19 cellular contexts compared by ENCODE assay signal in the genomic region with DNA sequence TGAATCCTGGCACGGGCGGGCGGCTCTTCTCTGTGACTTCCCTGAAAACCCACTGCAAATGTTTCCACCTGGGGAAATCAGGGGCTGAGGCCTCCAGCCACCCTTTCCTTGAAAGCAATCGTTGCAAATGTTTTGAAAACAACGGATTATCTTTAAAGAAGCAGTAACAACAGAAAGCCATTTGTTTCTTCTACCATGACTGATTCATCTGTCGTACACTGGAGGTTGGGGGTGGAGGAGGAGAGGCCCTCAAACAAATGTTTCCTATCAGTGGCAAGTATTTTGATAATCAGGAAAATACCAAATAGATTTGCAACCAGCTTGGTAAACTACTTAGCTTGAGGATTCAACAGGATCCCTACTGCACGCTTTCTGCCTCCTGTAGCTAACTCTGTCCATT.
DNase-seq lines count a peak whose midpoint lies in the region; ATAC-seq and TF ChIP-seq lines count a peak whose summit lies in the region.
"Had no signal": no experiment of that assay in that cellular context is flagged by ENCODE, and none has a peak within 500 bp of the region (broad histone marks: within the 10 kb centered on the region; RNA-seq: fewer than 3 reads in every experiment).

No MANE protein-coding gene starts in this region.

- H3K9me3 Mint-ChIP-seq in immature natural killer cell: no peaks in the 10 kb centered on the region
- H3K9me3 Mint-ChIP-seq: natural killer cell had no signal

- DNase-seq in AG20443 (ENCODE audit: low spot score): peak; percentile 30
- DNase-seq in SJCRH30: peak in 1 of 2 experiments; percentile 35
- DNase-seq in foreskin melanocyte: peak; percentile 51
- DNase-seq in foreskin keratinocyte: no peak
- no peak for DNase-seq in immature natural killer cell
- DNase-seq: activated CD4-positive, alpha-beta T cell treated with anti-CD3 and anti-CD28 coated beads for 4 hours; activated CD8-positive, alpha-beta memory T cell treated with anti-CD3 and anti-CD28 coated beads, Interleukin-2, amount 50 U/mL, for 4 hours; AML-193; body of pancreas; natural killer cell; NCI-H1694 treated with DMSO at 0.1 percent for 48 hours; OCI-M1; T-helper 9 cell had no signal

- H3K4me1 ChIP-seq in SJCRH30 (peaks cover 16% of the 10 kb centered on the region), rectal smooth muscle tissue (ENCODE audit: control insufficient read depth, insufficient read depth, low read length) (peaks cover 56% of the 10 kb centered on the region), foreskin keratinocyte (no peaks in the 10 kb centered on the region)
- H3K4me1 ChIP-seq: SJSA1 had no signal

- no peaks in the 10 kb centered on the region for H3K27me3 ChIP-seq in SJCRH30
- no peaks in the 10 kb centered on the region for H3K27me3 ChIP-seq in rectal smooth muscle tissue (ENCODE audit: control insufficient read depth, insufficient read depth, low read length)
- H3K27me3 ChIP-seq in foreskin keratinocyte: peaks cover 3% of the 10 kb centered on the region
- H3K27me3 ChIP-seq: body of pancreas, SJSA1 had no signal

- no peak overlapping the region for H3K4me3 Mint-ChIP-seq in immature natural killer cell
- H3K4me3 Mint-ChIP-seq: natural killer cell had no signal

- no peak overlapping the region for H3K9ac ChIP-seq in rectal smooth muscle tissue (ENCODE audit: low read length)

- H3K36me3 ChIP-seq in SJCRH30 (no peaks in the 10 kb centered on the region), rectal smooth muscle tissue (ENCODE audit: control insufficient read depth, insufficient read depth, low read length) (no peaks in the 10 kb centered on the region)
- H3K36me3 ChIP-seq: SJSA1 had no signal

- no peak overlapping the region for H3K27ac Mint-ChIP-seq in immature natural killer cell
- H3K27ac Mint-ChIP-seq: natural killer cell had no signal

- no peaks in the 10 kb centered on the region for H3K9me3 ChIP-seq in SJCRH30 (replicated peaks)
- H3K9me3 ChIP-seq: body of pancreas, SJSA1 had no signal

- ATAC-seq in foreskin keratinocyte (no peak), HG02759 (IDR thresholded peaks at IDR 0.05; ENCODE audit: unreplicated experiment) (no peak), HG02973 (IDR thresholded peaks at IDR 0.05; ENCODE audit: unreplicated experiment) (no peak)
- ATAC-seq: body of pancreas, HCT116, left lobe of liver, natural killer cell had no signal

- H3K27me3 Mint-ChIP-seq in immature natural killer cell (ENCODE audit: low read depth in 3 of 3): peaks cover 0 to 5% (median 0%) of the 10 kb centered on the region in 3 donors

- TF ChIP-seq CTCF in foreskin keratinocyte (conservative IDR thresholded peaks at IDR 0.05): no peak

- no peaks in the 10 kb centered on the region for H3K36me3 Mint-ChIP-seq in immature natural killer cell
- H3K36me3 Mint-ChIP-seq: natural killer cell had no signal

- peak overlapping the region; percentile 33 for H3K27ac ChIP-seq in SJCRH30
- peak overlapping the region; percentile 84 for H3K27ac ChIP-seq in rectal smooth muscle tissue (ENCODE audit: low read depth, low read length)
- H3K27ac ChIP-seq in foreskin keratinocyte: no peak overlapping the region
- H3K27ac ChIP-seq: body of pancreas, SJSA1 had no signal

- no peak overlapping the region for H3K4me3 ChIP-seq in SJCRH30
- no peak overlapping the region for H3K4me3 ChIP-seq in rectal smooth muscle tissue (ENCODE audit: low read length)
- H3K4me3 ChIP-seq: body of pancreas, SJSA1 had no signal

- H3K4me1 Mint-ChIP-seq in immature natural killer cell: no peaks in the 10 kb centered on the region
- H3K4me1 Mint-ChIP-seq: natural killer cell had no signal

Comparison
In these comparisons a context has a peak if more than half of its experiments do, and no peak if none do; other contexts are left out.
1. DNase-seq: peak in AG20443 (single experiment) and foreskin melanocyte (single experiment); none in foreskin keratinocyte (0 of 2) and immature natural killer cell (0 of 3).